ENCODE assay signal across 8 cellular contexts in genomic region chr17:65181237-65182061, GRCh38. TPM values are rescaled to one million over a fixed set of nuclear protein-coding genes. Genes with fewer than 3 reads are reported as not detected.
DNase-seq lines count a peak whose midpoint lies in the region; ATAC-seq and TF ChIP-seq lines count a peak whose summit lies in the region.

No MANE protein-coding gene starts in this region.

- peak overlapping the region; percentile 25 for H3K27ac ChIP-seq in lower lobe of right lung
- H3K27ac ChIP-seq in Peyer's patch: peak overlapping the region in 1 of 4 donors; percentile 2
- H3K27ac ChIP-seq in suprapubic skin: no peak overlapping the region

- no peaks in the 10 kb centered on the region for H3K36me3 ChIP-seq in lower lobe of right lung
- no peaks in the 10 kb centered on the region for H3K36me3 ChIP-seq in Peyer's patch
- no peaks in the 10 kb centered on the region for H3K36me3 ChIP-seq in suprapubic skin

- H3K4me3 ChIP-seq in NB4 (ENCODE audit: low read depth, low read length): no peak overlapping the region
- no peak overlapping the region for H3K4me3 ChIP-seq in lower lobe of right lung
- no peak overlapping the region for H3K4me3 ChIP-seq in Peyer's patch
- no peak overlapping the region for H3K4me3 ChIP-seq in suprapubic skin

- H3K27me3 ChIP-seq in lower lobe of right lung (ENCODE audit: low read depth): no peaks in the 10 kb centered on the region
- no peaks in the 10 kb centered on the region for H3K27me3 ChIP-seq in Peyer's patch
- H3K27me3 ChIP-seq in suprapubic skin: peaks cover 7% of the 10 kb centered on the region

- no peak for TF ChIP-seq CTCF in NB4 (IDR thresholded peaks at IDR 0.05; ENCODE audit: low read depth, low read length)
- TF ChIP-seq CTCF in lower lobe of right lung (IDR thresholded peaks at IDR 0.05): no peak
- no peak for TF ChIP-seq CTCF in Peyer's patch (IDR thresholded peaks at IDR 0.05)
- TF ChIP-seq CTCF in suprapubic skin (IDR thresholded peaks at IDR 0.05): no peak

- 82% methylated on average over 8 of the region's 9 CpGs for WGBS in suprapubic skin

- TF ChIP-seq POLR2A in NB4 (IDR thresholded peaks at IDR 0.05; ENCODE audit: extremely low read depth, insufficient read length) (no peak), Peyer's patch (IDR thresholded peaks at IDR 0.05) (no peak), suprapubic skin (IDR thresholded peaks at IDR 0.05) (no peak)

- no peak for TF ChIP-seq EP300 in suprapubic skin (IDR thresholded peaks at IDR 0.05)

- H3K4me1 ChIP-seq in lower lobe of right lung (peaks cover 10% of the 10 kb centered on the region), Peyer's patch (peaks cover 0 to 5% (median 0%) of the 10 kb centered on the region in 4 donors), suprapubic skin (no peaks in the 10 kb centered on the region)

- DNase-seq in NB4 (ENCODE audit: low read depth) (peak; percentile 22), lower lobe of right lung (no peak), KG1 (lab: John Stamatoyannopoulos, UW) (no peak), Peyer's patch (no peak), suprapubic skin (ENCODE audit: low spot score in 2 of 2) (no peak), T-helper 9 cell (no peak)

- intact Hi-C loops in lower lobe of right lung (cut with DNase I): no loop called here

- peak; percentile 66 for ATAC-seq in GM18517 (IDR thresholded peaks at IDR 0.05; ENCODE audit: unreplicated experiment)
- peak; percentile 71 for ATAC-seq in HG02571 (IDR thresholded peaks at IDR 0.05; ENCODE audit: unreplicated experiment)
- ATAC-seq in lower lobe of right lung: peak; percentile 17 to 27

- no peaks in the 10 kb centered on the region for H3K9me3 ChIP-seq in lower lobe of right lung
- H3K9me3 ChIP-seq in Peyer's patch: no peaks in the 10 kb centered on the region
- H3K9me3 ChIP-seq in suprapubic skin: no peaks in the 10 kb centered on the region

RNA-seq across cellular contexts. Expression of gene RGS9, which starts 44.3 kb away (rescaled TPM):
- total RNA-seq in lower lobe of right lung: 7.9 TPM
- 10 to 100 TPM in 1 of 4 donors, 1 to 10 TPM in 3; 4.0 to 25.6 (median 7.9) TPM for total RNA-seq in Peyer's patch
- 1 to 10 TPM; 1.1 to 8.5 (median 3.6) TPM for total RNA-seq in suprapubic skin
